In genomic region chr2:20626698-20627471, GRCh38 we compare ENCODE assay signal across 17 cellular contexts. TPM values are rescaled to one million over a fixed set of nuclear protein-coding genes. Genes with fewer than 3 reads are reported as not detected.
DNase-seq lines count a peak whose midpoint lies in the region; ATAC-seq and TF ChIP-seq lines count a peak whose summit lies in the region.
"Had no signal": no experiment of that assay in that cellular context is flagged by ENCODE, and none has a peak within 500 bp of the region (broad histone marks: within the 10 kb centered on the region; RNA-seq: fewer than 3 reads in every experiment).

No MANE protein-coding gene starts in this region.

- no peaks in the 10 kb centered on the region for H3K79me2 ChIP-seq in Karpas-422 (ENCODE audit: low read length)

- H3K9me3 ChIP-seq in right cardiac atrium (ENCODE audit: control insufficient read depth, low read length) (no peaks in the 10 kb centered on the region), Karpas-422 (ENCODE audit: low read length) (no peaks in the 10 kb centered on the region)
- H3K9me3 ChIP-seq: suprapubic skin had no signal

- 86% methylated on average over 18 of the region's 18 CpGs for WGBS in right cardiac atrium

- in situ Hi-C loops in ACHN (cut with HindIII; ENCODE audit: low pct_ligation_motif_present, low pct_unique_long_range_greater_than_20kb, low sequenced_read_pairs): loop anchor here (25.0 kb wide), 1 partner anchor 190 kb away; the partner anchor contains the start of gene RHOB

- no peak for ATAC-seq in right cardiac atrium
- ATAC-seq in activated T-helper 17 cell treated with anti-CD3 and anti-CD28 coated beads, Interleukin-2, amount 50 U/mL, for 72 hours (replicated peaks): no peak
- no peak for ATAC-seq in HG03039 (IDR thresholded peaks at IDR 0.05; ENCODE audit: unreplicated experiment)
- ATAC-seq: HCT116, WTC11 had no signal

- TF ChIP-seq CTCF in progenitor cell of endocrine pancreas (IDR thresholded peaks at IDR 0.05; ENCODE audit: unreplicated experiment): no peak

- H3K27me3 ChIP-seq in right cardiac atrium (ENCODE audit: control insufficient read depth, insufficient read depth): no peaks in the 10 kb centered on the region
- H3K27me3 ChIP-seq in Karpas-422 (ENCODE audit: low read length): no peaks in the 10 kb centered on the region
- H3K27me3 ChIP-seq: suprapubic skin had no signal

- 0 out of 2 replicates have a peak, but pooled peaks cover 6% of the 10 kb centered on the region for H4K20me1 ChIP-seq in Karpas-422 (ENCODE audit: insufficient read depth, low read depth, low read length)

- peaks cover 2% of the 10 kb centered on the region for H3K36me3 Mint-ChIP-seq in progenitor cell of endocrine pancreas (ENCODE audit: insufficient read depth)
- H3K36me3 Mint-ChIP-seq in activated T-helper 17 cell treated with anti-CD3 and anti-CD28 coated beads, Interleukin-2, amount 50 U/mL, for 72 hours (ENCODE audit: low read depth): peaks cover 12% of the 10 kb centered on the region
- H3K36me3 Mint-ChIP-seq: WTC11 had no signal

- H3K27ac Mint-ChIP-seq in progenitor cell of endocrine pancreas: peak overlapping the region; percentile 71
- no peak overlapping the region for H3K27ac Mint-ChIP-seq in activated T-helper 17 cell treated with anti-CD3 and anti-CD28 coated beads, Interleukin-2, amount 50 U/mL, for 72 hours
- H3K27ac Mint-ChIP-seq: activated naive CD4-positive, alpha-beta T cell treated with anti-CD3 and anti-CD28 coated beads, Interleukin-2, amount 50 U/mL, for 24 hours had no signal

- no peaks in the 10 kb centered on the region for H3K27me3 Mint-ChIP-seq in progenitor cell of endocrine pancreas
- H3K27me3 Mint-ChIP-seq in activated T-helper 17 cell treated with anti-CD3 and anti-CD28 coated beads, Interleukin-2, amount 50 U/mL, for 72 hours: no peaks in the 10 kb centered on the region
- H3K27me3 Mint-ChIP-seq: activated naive CD4-positive, alpha-beta T cell treated with anti-CD3 and anti-CD28 coated beads, Interleukin-2, amount 50 U/mL, for 24 hours; central memory CD8-positive, alpha-beta T cell had no signal

- peak; percentile 92 for DNase-seq in ACHN
- DNase-seq in right cardiac atrium: peak in 2 of 3 donors; percentile 35 to 56
- DNase-seq in progenitor cell of endocrine pancreas (ENCODE audit: low spot score, unreplicated experiment): no peak
- DNase-seq in SIG-M5 (lab: John Stamatoyannopoulos, UW): no peak
- no peak for DNase-seq in Karpas-422
- DNase-seq: NCI-H2107 had no signal

- H3K27ac ChIP-seq in cingulate gyrus (ENCODE audit: low read depth, low read length): peak overlapping the region; percentile 82
- H3K27ac ChIP-seq in right cardiac atrium (ENCODE audit: low read length): peak overlapping the region; percentile 46
- H3K27ac ChIP-seq in Karpas-422 (ENCODE audit: low read length): no peak overlapping the region
- H3K27ac ChIP-seq: SK-N-MC, suprapubic skin had no signal

- H3K4me3 ChIP-seq in right cardiac atrium (ENCODE audit: low read length) (no peak overlapping the region), Karpas-422 (ENCODE audit: low read length) (no peak overlapping the region)
- H3K4me3 ChIP-seq: SK-N-MC, skin epidermis, suprapubic skin had no signal

- H3K4me2 ChIP-seq in Karpas-422 (ENCODE audit: low read depth, low read length, poor library complexity, severe bottlenecking): no peak overlapping the region

- no peaks in the 10 kb centered on the region for H3K9me3 Mint-ChIP-seq in progenitor cell of endocrine pancreas (ENCODE audit: low read depth)
- H3K9me3 Mint-ChIP-seq in activated T-helper 17 cell treated with anti-CD3 and anti-CD28 coated beads, Interleukin-2, amount 50 U/mL, for 72 hours: no peaks in the 10 kb centered on the region
- H3K9me3 Mint-ChIP-seq: activated naive CD4-positive, alpha-beta T cell treated with anti-CD3 and anti-CD28 coated beads, Interleukin-2, amount 50 U/mL, for 24 hours; central memory CD8-positive, alpha-beta T cell; WTC11 had no signal

- intact Hi-C loops in right cardiac atrium (cut with DNase I): loop anchor here in 1 of 4 donors (10.0 kb wide), 2 partner anchors 52 to 112 kb away; no protein-coding TSS in a partner anchor

- H3K4me1 ChIP-seq in right cardiac atrium (ENCODE audit: control insufficient read depth, insufficient read depth, low read length) (peaks cover 17% of the 10 kb centered on the region), Karpas-422 (ENCODE audit: low read length) (no peaks in the 10 kb centered on the region)

- no peak overlapping the region for H2AFZ ChIP-seq in Karpas-422 (ENCODE audit: low read length)

- H3K36me3 ChIP-seq in Karpas-422 (ENCODE audit: insufficient read depth, low read length): no peaks in the 10 kb centered on the region

- no peak overlapping the region for H3K4me3 Mint-ChIP-seq in progenitor cell of endocrine pancreas (ENCODE audit: low read depth)
- no peak overlapping the region for H3K4me3 Mint-ChIP-seq in activated T-helper 17 cell treated with anti-CD3 and anti-CD28 coated beads, Interleukin-2, amount 50 U/mL, for 72 hours
- H3K4me3 Mint-ChIP-seq: activated naive CD4-positive, alpha-beta T cell treated with anti-CD3 and anti-CD28 coated beads, Interleukin-2, amount 50 U/mL, for 24 hours; central memory CD8-positive, alpha-beta T cell; WTC11 had no signal

- no peaks in the 10 kb centered on the region for H3K9me2 ChIP-seq in Karpas-422 (replicated peaks; ENCODE audit: insufficient read depth, low read length)

- no peak overlapping the region for H3K9ac ChIP-seq in Karpas-422 (ENCODE audit: low read length)

- H3K4me1 Mint-ChIP-seq in progenitor cell of endocrine pancreas (ENCODE audit: low read depth): peaks cover 11% of the 10 kb centered on the region
- H3K4me1 Mint-ChIP-seq in activated T-helper 17 cell treated with anti-CD3 and anti-CD28 coated beads, Interleukin-2, amount 50 U/mL, for 72 hours: no peaks in the 10 kb centered on the region
- H3K4me1 Mint-ChIP-seq: activated naive CD4-positive, alpha-beta T cell treated with anti-CD3 and anti-CD28 coated beads, Interleukin-2, amount 50 U/mL, for 24 hours had no signal

RNA-seq across cellular contexts. Expression of gene HS1BP3, which starts 24.0 kb away (rescaled TPM):
- total RNA-seq in right cardiac atrium (10 to 100 TPM; 21.8 to 26.4 (median 25.3) TPM), progenitor cell of endocrine pancreas (15.9 and 16.5 TPM in 2 replicates)
- polyA plus RNA-seq in right cardiac atrium: 29.8 TPM
- total RNA-seq in activated T-helper 17 cell treated with anti-CD3 and anti-CD28 coated beads, Interleukin-2, amount 50 U/mL, for 72 hours: 10 to 100 TPM in 1 of 2 donors, 1 to 10 TPM in 1; 8.9 to 10.7 TPM
- total RNA-seq in Karpas-422 (2014; rRNA removed; shearing (Covaris generic); ENCODE audit: low replicate concordance): 10.6 and 12.8 TPM in 2 replicates

RNA-seq across cellular contexts. Expression of gene GDF7, which starts 40.1 kb away (rescaled TPM):
- total RNA-seq in right cardiac atrium (under 1 TPM; 0.26 to 0.79 (median 0.60) TPM), progenitor cell of endocrine pancreas (0.16 and 0.17 TPM in 2 replicates)
- 0.25 TPM for polyA plus RNA-seq in right cardiac atrium
- total RNA-seq in activated T-helper 17 cell treated with anti-CD3 and anti-CD28 coated beads, Interleukin-2, amount 50 U/mL, for 72 hours: under 1 TPM; 0.02 to 0.48 TPM
- total RNA-seq in Karpas-422 (2014; rRNA removed; shearing (Covaris generic); ENCODE audit: low replicate concordance): under 0.01 and 0.29 TPM in 2 replicates
- total RNA-seq: A673 had no signal

Comparison
In these comparisons a context has a peak if more than half of its experiments do, and no peak if none do; other contexts are left out.
1. DNase-seq: peak in ACHN (single experiment) and right cardiac atrium (2 of 3); none in progenitor cell of endocrine pancreas (single experiment), SIG-M5 (single experiment) and Karpas-422 (single experiment).